ENCODE assay signal across 8 cellular contexts in genomic region chr5:115602585-115603125, GRCh38.
DNase-seq lines count a peak whose midpoint lies in the region; ATAC-seq and TF ChIP-seq lines count a peak whose summit lies in the region.

No MANE protein-coding gene starts in this region.

- CTCF ChIA-PET in AG04449 (lab: Yijun Ruan, JAX) = interaction anchor here (2.2 kb wide), 1 partner anchor 13 kb away, joined by 11 read pairs; no protein-coding TSS in a partner anchor

- TF ChIP-seq CTCF in AG04449 (IDR thresholded peaks at IDR 0.05; ENCODE audit: insufficient read depth, low read length, missing control alignments) = no peak

- no peaks in the 10 kb centered on the region for H3K9me3 Mint-ChIP-seq in dendritic cell treated with granulocyte-macrophage colony-stimulating factor and Interleukin-4, amounts not matched to agents 40 ng/mL and 50 ng/mL, for 4 days

- H3K27me3 Mint-ChIP-seq in dendritic cell treated with granulocyte-macrophage colony-stimulating factor and Interleukin-4, amounts not matched to agents 40 ng/mL and 50 ng/mL, for 4 days = no peaks in the 10 kb centered on the region

- peaks cover 27% of the 10 kb centered on the region for H3K4me1 ChIP-seq in muscle layer of colon (ENCODE audit: insufficient read depth, low read length)

- intact Hi-C loops in dendritic cell treated with granulocyte-macrophage colony-stimulating factor and Interleukin-4, amounts not matched to agents 40 ng/mL and 50 ng/mL, for 4 days (cut with micrococcal nuclease) = loop anchor here (2.0 kb wide), 1 partner anchor 22 kb away; no protein-coding TSS in a partner anchor

- POLR2A ChIA-PET in AG04449 (lab: Yijun Ruan, JAX) = interaction anchor here (1.1 kb wide), 1 partner anchor 13 kb away, joined by 8 read pairs; no protein-coding TSS in a partner anchor

- ATAC-seq in GM19438 (IDR thresholded peaks at IDR 0.05; ENCODE audit: low read depth, unreplicated experiment) (peak; percentile 27), GM18519 (IDR thresholded peaks at IDR 0.05; ENCODE audit: low FRiP score, unreplicated experiment) (no peak)

- DNase-seq in AG04449 (ENCODE audit: low read depth, low spot score) (no peak), NAMALWA (ENCODE audit: low spot score) (peak; percentile 22), NCI-H1436 treated with DMSO at 0.1 percent for 48 hours (lab: John Stamatoyannopoulos, UW) (no peak), T-helper 9 cell (no peak)

- peak overlapping the region; percentile 71 for H3K4me3 ChIP-seq in AG04449 (ENCODE audit: low read depth, low read length)
- H3K4me3 ChIP-seq in muscle layer of colon (ENCODE audit: low read depth in 1 of 2, low read length in 2 of 2) = peak overlapping the region; percentile 70 to 81

- peak overlapping the region; percentile 96 for H3K27ac ChIP-seq in muscle layer of colon (ENCODE audit: low read depth, low read length)

- peak overlapping the region; percentile 83 for H3K4me3 Mint-ChIP-seq in dendritic cell treated with granulocyte-macrophage colony-stimulating factor and Interleukin-4, amounts not matched to agents 40 ng/mL and 50 ng/mL, for 4 days

- H3K36me3 ChIP-seq in muscle layer of colon (ENCODE audit: insufficient read depth, low read length) = no peaks in the 10 kb centered on the region

- peak overlapping the region; percentile 69 for H3K9ac ChIP-seq in muscle layer of colon (ENCODE audit: low read length)

- H3K27ac Mint-ChIP-seq in dendritic cell treated with granulocyte-macrophage colony-stimulating factor and Interleukin-4, amounts not matched to agents 40 ng/mL and 50 ng/mL, for 4 days = peak overlapping the region; percentile 94

- no peaks in the 10 kb centered on the region for H3K9me3 ChIP-seq in muscle layer of colon (ENCODE audit: low read length)

- H3K36me3 Mint-ChIP-seq in dendritic cell treated with granulocyte-macrophage colony-stimulating factor and Interleukin-4, amounts not matched to agents 40 ng/mL and 50 ng/mL, for 4 days (ENCODE audit: low read depth) = peaks cover 45% of the 10 kb centered on the region

- no peaks in the 10 kb centered on the region for H3K27me3 ChIP-seq in muscle layer of colon (ENCODE audit: control insufficient read depth in 1 of 2, insufficient read depth in 2 of 2, low read length in 2 of 2)

- peaks cover 53% of the 10 kb centered on the region for H3K4me1 Mint-ChIP-seq in dendritic cell treated with granulocyte-macrophage colony-stimulating factor and Interleukin-4, amounts not matched to agents 40 ng/mL and 50 ng/mL, for 4 days (ENCODE audit: low read depth)
